In genomic region chr12:18277196-18277595, GRCh38 we compare ENCODE assay signal across 19 cellular contexts. TPM values are rescaled to one million over a fixed set of nuclear protein-coding genes. Genes with fewer than 3 reads are reported as not detected.
DNase-seq lines count a peak whose midpoint lies in the region; ATAC-seq, FAIRE-seq and TF ChIP-seq lines count a peak whose summit lies in the region.
"Had no signal": no experiment of that assay in that cellular context is flagged by ENCODE, and none has a peak within 500 bp of the region (broad histone marks: within the 10 kb centered on the region; RNA-seq: fewer than 3 reads in every experiment).

No MANE protein-coding gene starts in this region.

- DNase-seq in Calu3 (no peak), NCI-H82 (lab: John Stamatoyannopoulos, UW) (peak; percentile 18), endothelial cell of umbilical vein (ENCODE audit: low read depth, low spot score) (peak; percentile 17), H4 (ENCODE audit: low spot score) (no peak), DMS53 (lab: John Stamatoyannopoulos, UW) (no peak), right lobe of liver (no peak)
- DNase-seq: 8988T; AML-193; Caco-2; CD8-positive, alpha-beta memory T cell; DMS 273 treated with DMSO at 0.1 percent for 48 hours; DMS79; H9 had no signal

- H3K36me3 Mint-ChIP-seq in Calu3 (ENCODE audit: insufficient read depth, unreplicated experiment) (peaks cover 31% of the 10 kb centered on the region), nephron (ENCODE audit: low read depth) (peaks cover 4% of the 10 kb centered on the region)
- H3K36me3 Mint-ChIP-seq: CD8-positive, alpha-beta memory T cell had no signal

- H3K27me3 ChIP-seq in endothelial cell of umbilical vein (ENCODE audit: control insufficient read depth in 2 of 2, insufficient read depth in 2 of 2, low read length in 2 of 2), result no peaks in the 10 kb centered on the region
- no peaks in the 10 kb centered on the region for H3K27me3 ChIP-seq in right lobe of liver
- H3K27me3 ChIP-seq: BLaER1 had no signal

- H3K9me1 ChIP-seq in endothelial cell of umbilical vein (replicated peaks; ENCODE audit: control insufficient read depth, extremely low read depth, insufficient read depth, low read length), result no peaks in the 10 kb centered on the region

- POLR2A ChIA-PET in endothelial cell of umbilical vein (lab: Charles Lee), result no interaction called here

- TF ChIP-seq CTCF in Calu3 (IDR thresholded peaks at IDR 0.05; ENCODE audit: unreplicated experiment) (no peak), endothelial cell of umbilical vein (IDR thresholded peaks at IDR 0.05; ENCODE audit: extremely low read depth in 1 of 2, insufficient read depth in 1 of 2, low read depth in 1 of 2, low read length in 2 of 2) (no peak), nephron (IDR thresholded peaks at IDR 0.05; ENCODE audit: unreplicated experiment in 3 of 3) (no peak), right lobe of liver (IDR thresholded peaks at IDR 0.05) (no peak)

- H3K36me3 ChIP-seq in endothelial cell of umbilical vein (ENCODE audit: control insufficient read depth in 2 of 2, extremely low read depth in 1 of 2, insufficient read depth in 2 of 2, low read length in 2 of 2) (no peaks in the 10 kb centered on the region), right lobe of liver (no peaks in the 10 kb centered on the region)
- H3K36me3 ChIP-seq: BLaER1 had no signal

- H3K27ac ChIP-seq in endothelial cell of umbilical vein (ENCODE audit: insufficient read depth, low read depth, low read length) (no peak overlapping the region), right lobe of liver (no peak overlapping the region)
- H3K27ac ChIP-seq: BLaER1 had no signal

- H3K4me3 ChIP-seq in endothelial cell of umbilical vein (replicated peaks in 1 of 3; ENCODE audit: insufficient read depth in 1 of 3, low read depth in 1 of 3, low read length in 3 of 3), result no peak overlapping the region
- H3K4me3 ChIP-seq in right lobe of liver, result no peak overlapping the region
- H3K4me3 ChIP-seq: BLaER1, GM23338 had no signal

- no peak overlapping the region for H3K9ac ChIP-seq in endothelial cell of umbilical vein (replicated peaks; ENCODE audit: extremely low read depth, insufficient read depth, low read length)
- H3K9ac ChIP-seq: BLaER1 had no signal

- FAIRE-seq in endothelial cell of umbilical vein (lab: Jason Lieb, UNC), result no peak
- FAIRE-seq: GM12891 had no signal

- no peaks in the 10 kb centered on the region for H3K27me3 Mint-ChIP-seq in Calu3 (ENCODE audit: unreplicated experiment)
- H3K27me3 Mint-ChIP-seq in nephron (ENCODE audit: low read depth), result no peaks in the 10 kb centered on the region
- H3K27me3 Mint-ChIP-seq: CD8-positive, alpha-beta memory T cell had no signal

- no peak overlapping the region for H2AFZ ChIP-seq in endothelial cell of umbilical vein (ENCODE audit: low read depth, low read length)

- no peaks in the 10 kb centered on the region for H3K79me2 ChIP-seq in endothelial cell of umbilical vein (ENCODE audit: control insufficient read depth, insufficient read depth, low read length)

- H3K4me3 Mint-ChIP-seq in Calu3 (ENCODE audit: low read depth, unreplicated experiment), result peak overlapping the region; percentile 40
- H3K4me3 Mint-ChIP-seq in nephron, result no peak overlapping the region
- H3K4me3 Mint-ChIP-seq: CD8-positive, alpha-beta memory T cell; GM23338; H9 had no signal

- dilution Hi-C loops in endothelial cell of umbilical vein (cut with MboI; ENCODE audit: extremely low pct_ligation_motif_present, low sequenced_read_pairs), result no loop called here

- CTCF ChIA-PET in Calu3 (lab: Charles Lee), result interaction anchor here (1.6 to 2.4 kb wide), 3 partner anchors 15 to 35 kb away, joined by 5 to 8 read pairs (median 6); partner anchors contain the start of gene PIK3C2G
- CTCF ChIA-PET in endothelial cell of umbilical vein (lab: Charles Lee), result interaction anchor here (1.8 to 3.1 kb wide), 2 partner anchors 23 to 42 kb away, joined by 3 to 11 read pairs; no protein-coding TSS in a partner anchor

- no peak overlapping the region for H3K4me2 ChIP-seq in endothelial cell of umbilical vein (ENCODE audit: insufficient read depth, low read length)
- H3K4me2 ChIP-seq: BLaER1, GM23338 had no signal

- no peaks in the 10 kb centered on the region for H4K20me1 ChIP-seq in endothelial cell of umbilical vein (replicated peaks; ENCODE audit: control insufficient read depth, extremely low read depth, insufficient read depth, low read length)
- H4K20me1 ChIP-seq: BLaER1 had no signal

- H3K9me3 ChIP-seq in endothelial cell of umbilical vein (replicated peaks; ENCODE audit: control insufficient read depth, insufficient read depth, low read length) (no peaks in the 10 kb centered on the region), right lobe of liver (no peaks in the 10 kb centered on the region)
- H3K9me3 ChIP-seq: BLaER1, Caco-2 had no signal

- peak overlapping the region; percentile 69 for H3K27ac Mint-ChIP-seq in Calu3 (ENCODE audit: unreplicated experiment)
- H3K27ac Mint-ChIP-seq in nephron, result peak overlapping the region; percentile 51 to 72 (median 71)
- H3K27ac Mint-ChIP-seq: CD8-positive, alpha-beta memory T cell; GM23338 had no signal

- 100% methylated on average over 1 of the region's 1 CpG for WGBS in right lobe of liver (ENCODE audit: insufficient coverage, low coverage, low lambda C conversion rate, missing lambda C conversion rate)

- no peak for ATAC-seq in right lobe of liver
- ATAC-seq: GM23338 had no signal

- intact Hi-C loops in Calu3 (cut with micrococcal nuclease; ENCODE audit: unreplicated experiment) (no loop called here), endothelial cell of umbilical vein (cut with micrococcal nuclease) (no loop called here), right lobe of liver (cut with DNase I) (no loop called here)

- TF ChIP-seq POLR2A in endothelial cell of umbilical vein (IDR thresholded peaks at IDR 0.05; ENCODE audit: low read depth, low read length) (no peak), right lobe of liver (IDR thresholded peaks at IDR 0.05) (no peak)

- H3K4me1 Mint-ChIP-seq in Calu3 (ENCODE audit: low read depth, unreplicated experiment), result peaks cover 53% of the 10 kb centered on the region
- peaks cover 40% of the 10 kb centered on the region for H3K4me1 Mint-ChIP-seq in nephron
- H3K4me1 Mint-ChIP-seq: CD8-positive, alpha-beta memory T cell had no signal

- BruUV-seq in Calu3 (replicated peaks; lab: Mats Ljungman, UMichigan) (no TSS peak), endothelial cell of umbilical vein (replicated peaks; lab: Mats Ljungman, UMichigan) (no TSS peak)

- peaks cover 8% of the 10 kb centered on the region for H3K4me1 ChIP-seq in endothelial cell of umbilical vein (ENCODE audit: control insufficient read depth, extremely low read depth, insufficient read depth, low read length)
- H3K4me1 ChIP-seq in right lobe of liver, result no peaks in the 10 kb centered on the region
- H3K4me1 ChIP-seq: BLaER1, Caco-2 had no signal

- peaks cover 6% of the 10 kb centered on the region for H3K9me3 Mint-ChIP-seq in Calu3 (ENCODE audit: low read depth, unreplicated experiment)
- H3K9me3 Mint-ChIP-seq in nephron, result peaks cover 6% of the 10 kb centered on the region

TF ChIP-seq in endothelial cell of umbilical vein, 7 proteins besides CTCF, POLR2A, EP300 and RAD21:
- no peak for TF ChIP-seq FOS (IDR thresholded peaks at IDR 0.05; ENCODE audit: borderline replicate concordance, insufficient read depth, low read length)
- no peak for TF ChIP-seq MAX (IDR thresholded peaks at IDR 0.05; ENCODE audit: insufficient read depth, insufficient read length)
- no peak for TF ChIP-seq POLR2AphosphoS5 (IDR thresholded peaks at IDR 0.05; ENCODE audit: insufficient read depth, low read depth, low read length)
- no peak for TF ChIP-seq MYC (IDR thresholded peaks at IDR 0.05; ENCODE audit: low read depth, low read length)
- TF ChIP-seq GATA2 (IDR thresholded peaks at IDR 0.05; ENCODE audit: insufficient read depth, insufficient read length, low read depth, low read length), result no peak
- TF ChIP-seq JUN (IDR thresholded peaks at IDR 0.05; ENCODE audit: borderline replicate concordance, insufficient read depth, insufficient read length, low read depth), result no peak
- no peak for TF ChIP-seq EZH2 (IDR thresholded peaks at IDR 0.05; ENCODE audit: borderline replicate concordance, low read depth, low read length, severe bottlenecking)

RNA-seq across cellular contexts. Expression of gene PIK3C2G, which starts 15.9 kb away (rescaled TPM):
- total RNA-seq in Calu3 (2022) (24.0 and 24.3 TPM in 2 replicates), endothelial cell of umbilical vein (not detected in 2 replicates), right lobe of liver (10 to 100 TPM; 12.5 to 30.5 (median 24.8) TPM)
- not detected in 2 replicates for polyA plus RNA-seq in endothelial cell of umbilical vein
- not detected in 2 replicates for polyA plus RNA-seq in endothelial cell of umbilical vein (2011; cell fraction: cytosol; rRNA removed)
- polyA plus RNA-seq in endothelial cell of umbilical vein (2011; cell fraction: nucleus; rRNA removed), result not detected in 2 replicates
- not detected in 2 replicates for polyA plus RNA-seq in endothelial cell of umbilical vein (2012)
- not detected in 2 replicates for polyA minus RNA-seq in endothelial cell of umbilical vein
- polyA minus RNA-seq in endothelial cell of umbilical vein (2011; cell fraction: cytosol; rRNA and poly(A)+ RNA removed), result not detected
- polyA minus RNA-seq in endothelial cell of umbilical vein (2011; cell fraction: nucleus; rRNA and poly(A)+ RNA removed), result not detected in 2 replicates
- total RNA-seq in H4 (2014; rRNA removed; shearing (Covaris generic)), result not detected in 2 replicates
- total RNA-seq: Caco-2; CD8-positive, alpha-beta memory T cell; G401; GM23338; H9; HT-29 had no signal
- polyA plus RNA-seq: CD8-positive, alpha-beta memory T cell; GM23338 had no signal

Comparison
In these comparisons a context has a peak if more than half of its experiments do, and no peak if none do; other contexts are left out.
1. DNase-seq: peak in NCI-H82 (single experiment) and endothelial cell of umbilical vein (single experiment); none in Calu3 (single experiment), H4 (single experiment), DMS53 (single experiment) and right lobe of liver (0 of 3).
2. RNA of gene PIK3C2G, which starts 15.9 kb away (total RNA-seq): 12.5 to 30.5 TPM in right lobe of liver and 24.0 to 24.3 TPM in Calu3; not detected in endothelial cell of umbilical vein and not detected in H4; every median in the first group is over 10 times any median in the second.